12 cellular contexts compared by ENCODE assay signal in genomic region chr5:140005145-140005591, GRCh38. TPM values are rescaled to one million over a fixed set of nuclear protein-coding genes. Genes with fewer than 3 reads are reported as not detected.
DNase-seq lines count a peak whose midpoint lies in the region; ATAC-seq, FAIRE-seq and TF ChIP-seq lines count a peak whose summit lies in the region.
"Had no signal": no experiment of that assay in that cellular context is flagged by ENCODE, and none has a peak within 500 bp of the region (broad histone marks: within the 10 kb centered on the region; RNA-seq: fewer than 3 reads in every experiment).

No MANE protein-coding gene starts in this region.

- H2AFZ ChIP-seq in GM12878 (ENCODE audit: control insufficient read depth, low read depth, low read length) = no peak overlapping the region; the same call in 1 of the 2 replicates

- FAIRE-seq in GM12878 (lab: Jason Lieb, UNC) = peak; percentile 65

- in situ Hi-C loops in GM12878 (cut with MboI) = no loop called here

- 0 out of 2 replicates have a peak overlapping the region, but pooled peaks have one; percentile 7 for H3K9ac ChIP-seq in GM12878 (ENCODE audit: control insufficient read depth, insufficient read depth, low read length)

- ATAC-seq in GM18520 (IDR thresholded peaks at IDR 0.05; ENCODE audit: unreplicated experiment) = peak; percentile 96
- peak; percentile 92 for ATAC-seq in GM21423 (IDR thresholded peaks at IDR 0.05; ENCODE audit: unreplicated experiment)
- peak; percentile 82 for ATAC-seq in HG03039 (IDR thresholded peaks at IDR 0.05; ENCODE audit: unreplicated experiment)
- ATAC-seq in GM12878 = peak; percentile 98
- ATAC-seq: CD8-positive, alpha-beta T cell had no signal

- 0% methylated on average over 4 of the region's 4 CpGs for WGBS in GM12878 (ENCODE audit: insufficient coverage, insufficient replicate concordance, low lambda C conversion rate, missing lambda C conversion rate)
- WGBS in lower leg skin, 2 donors = 72 to 76% methylated on average over 4 of the region's 4 CpGs

- TF ChIP-seq RAD21 in GM12878 (IDR thresholded peaks at IDR 0.05; ENCODE audit: insufficient read depth, low read depth, low read length) = no peak

- H4K20me1 ChIP-seq in GM12878 (ENCODE audit: control insufficient read depth, insufficient read depth) = no peaks in the 10 kb centered on the region

- H3K27ac ChIP-seq in GM12878 (ENCODE audit: control insufficient read depth, insufficient read depth) = peak overlapping the region; percentile 49

- peaks cover 26% of the 10 kb centered on the region for H3K4me1 ChIP-seq in GM12878 (ENCODE audit: control insufficient read depth, insufficient read depth, low read length)

- no TSS peak for BruUV-seq in GM12878 (replicated peaks; lab: Mats Ljungman, UMichigan)

- H3K36me3 ChIP-seq in GM12878 (ENCODE audit: control insufficient read depth in 2 of 2, insufficient read depth in 2 of 2, low read length in 1 of 2) = no peaks in the 10 kb centered on the region

- DNase-seq in GM12878 (ENCODE audit: low read depth, low spot score) (peak; percentile 96), NCI-H748 (lab: John Stamatoyannopoulos, UW; ENCODE audit: unreplicated experiment) (no peak), COLO668 (lab: John Stamatoyannopoulos, UW; ENCODE audit: unreplicated experiment) (no peak), lower leg skin (ENCODE audit: low spot score in 2 of 2) (no peak)
- no peak for DNase-seq in activated naive CD4-positive, alpha-beta T cell (lab: John Stamatoyannopoulos, UW)
- DNase-seq: CD8-positive, alpha-beta T cell; NCI-H2029; T-helper 9 cell had no signal

- H3K9me3 ChIP-seq in GM12878 (replicated peaks; ENCODE audit: control insufficient read depth, insufficient read depth, low read length) = no peaks in the 10 kb centered on the region

- peak overlapping the region; percentile 40 for H3K4me2 ChIP-seq in GM12878 (ENCODE audit: control insufficient read depth, insufficient read depth)

- TF ChIP-seq EP300 in GM12878 (IDR thresholded peaks at IDR 0.05; ENCODE audit: borderline replicate concordance in 1 of 2, control insufficient read depth in 1 of 2, low read depth in 2 of 2, low read length in 2 of 2) = peak; percentile 35 to 64; a peak in 2 of 4 replicates

- SMC1A ChIA-PET in GM12878 (lab: Charles Lee; ENCODE audit: uncharacterized antibody, unreplicated experiment) = interaction anchor here (0.5 to 27.7 kb wide), 14 partner anchors 9 to 69 kb away, joined by 3 to 394 read pairs (median 6); partner anchors contain the start of gene NRG2

- H3K27me3 ChIP-seq in GM12878 (replicated peaks in 1 of 2; ENCODE audit: control insufficient read depth in 2 of 2, insufficient read depth in 2 of 2, low read length in 1 of 2) = no peaks in the 10 kb centered on the region

- POLR2A ChIA-PET in GM12878 (lab: Charles Lee) = interaction anchor here (0.7 to 2.6 kb wide), 11 partner anchors 11 to 41 kb away, joined by 3 to 21 read pairs (median 4); partner anchors contain the start of gene NRG2

- CTCF ChIA-PET in GM12878 (lab: Yijun Ruan, JAX) = interaction anchor here (1.0 to 10.1 kb wide), 13 partner anchors 9 to 218 kb away, joined by 3 to 88 read pairs (median 4); no protein-coding TSS in a partner anchor

- peaks cover 31% of the 10 kb centered on the region for H3K79me2 ChIP-seq in GM12878 (ENCODE audit: control insufficient read depth, insufficient read depth, low read length)

- no peak overlapping the region for H3K4me3 ChIP-seq in GM12878
- no peak overlapping the region for H3K4me3 ChIP-seq in lower leg skin (ENCODE audit: low read depth, poor library complexity, severe bottlenecking)

- TF ChIP-seq CTCF in GM12878 (IDR thresholded peaks at IDR 0.05 in 2 of 3, conservative IDR thresholded peaks at IDR 0.05 in 1 of 3; ENCODE audit: control insufficient read depth in 2 of 3, extremely low read depth in 1 of 3, insufficient read depth in 1 of 3, low read depth in 3 of 3, low read length in 3 of 3) (no peak), lower leg skin (IDR thresholded peaks at IDR 0.05) (no peak)

- RAD21 ChIA-PET in GM12878 (lab: Charles Lee; ENCODE audit: unreplicated experiment) = interaction anchor here (0.7 to 12.2 kb wide), 13 partner anchors 10 to 218 kb away, joined by 3 to 204 read pairs (median 4); partner anchors contain the start of gene NRG2

- TF ChIP-seq POLR2A in GM12878 (IDR thresholded peaks at IDR 0.05; ENCODE audit: low read depth, low read length) = peak; percentile 66
- no peak for TF ChIP-seq POLR2A in lower leg skin (IDR thresholded peaks at IDR 0.05)

- intact Hi-C loops in GM12878 (cut with micrococcal nuclease; ENCODE audit: unreplicated experiment) (loop anchor here (2.0 kb wide), 1 partner anchor 38 kb away; the partner anchor contains the start of gene NRG2), lower leg skin (cut with DNase I; ENCODE audit: low total_unique reads) (no loop called here)

TF ChIP-seq in GM12878, 131 proteins besides CTCF, POLR2A, EP300 and RAD21 (continues in another document):
- TF ChIP-seq ETV6 (conservative IDR thresholded peaks at IDR 0.05 in 1 of 2, IDR thresholded peaks at IDR 0.05 in 1 of 2; ENCODE audit: borderline replicate concordance in 1 of 2, low read depth in 1 of 2) (no peak), SMAD1 (IDR thresholded peaks at IDR 0.05; ENCODE audit: low read depth, partially characterized antibody) (peak; percentile 41), NR2F1 (conservative IDR thresholded peaks at IDR 0.05) (peak; percentile 75), ASH2L (IDR thresholded peaks at IDR 0.05; ENCODE audit: borderline replicate concordance, low read depth) (no peak), PAX5 (IDR thresholded peaks at IDR 0.05; ENCODE audit: borderline replicate concordance, low read depth, low read length) (peak; percentile 93), BHLHE40 (IDR thresholded peaks at IDR 0.05; ENCODE audit: borderline replicate concordance in 1 of 2, low read depth in 2 of 2, low read length in 1 of 2) (peak; percentile 75 to 82; a peak in 3 of 4 replicates), CEBPB (IDR thresholded peaks at IDR 0.05; ENCODE audit: borderline replicate concordance in 1 of 2, low read depth in 2 of 2, low read length in 2 of 2) (no peak), CEBPZ (IDR thresholded peaks at IDR 0.05; ENCODE audit: low read depth, low read length) (no peak), GATAD2B (conservative IDR thresholded peaks at IDR 0.05; ENCODE audit: low read depth) (peak; percentile 92), IRF4 (IDR thresholded peaks at IDR 0.05; ENCODE audit: low read depth, low read length) (peak; percentile 32; the same call in 1 of the 2 replicates)
- TF ChIP-seq, protein P1, sequence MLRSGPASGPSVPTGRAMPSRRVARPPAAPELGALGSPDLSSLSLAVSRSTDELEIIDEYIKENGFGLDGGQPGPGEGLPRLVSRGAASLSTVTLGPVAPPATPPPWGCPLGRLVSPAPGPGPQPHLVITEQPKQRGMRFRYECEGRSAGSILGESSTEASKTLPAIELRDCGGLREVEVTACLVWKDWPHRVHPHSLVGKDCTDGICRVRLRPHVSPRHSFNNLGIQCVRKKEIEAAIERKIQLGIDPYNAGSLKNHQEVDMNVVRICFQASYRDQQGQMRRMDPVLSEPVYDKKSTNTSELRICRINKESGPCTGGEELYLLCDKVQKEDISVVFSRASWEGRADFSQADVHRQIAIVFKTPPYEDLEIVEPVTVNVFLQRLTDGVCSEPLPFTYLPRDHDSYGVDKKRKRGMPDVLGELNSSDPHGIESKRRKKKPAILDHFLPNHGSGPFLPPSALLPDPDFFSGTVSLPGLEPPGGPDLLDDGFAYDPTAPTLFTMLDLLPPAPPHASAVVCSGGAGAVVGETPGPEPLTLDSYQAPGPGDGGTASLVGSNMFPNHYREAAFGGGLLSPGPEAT (IDR thresholded peaks at IDR 0.05; ENCODE audit: low read depth) = peak; percentile 82

RNA-seq across cellular contexts. Expression of gene NRG2, which starts 37.9 kb away (rescaled TPM):
- total RNA-seq in GM12878 (2013; cell fraction: nucleolus; rRNA removed) = 53.8 and 54.8 TPM in 2 replicates
- total RNA-seq in GM12878 (2014; rRNA removed) = 19.7 and 20.3 TPM in 2 replicates
- total RNA-seq in GM12878 (2014; rRNA removed; fragmentation: Illumina TruSeq; extraction: Trizol) = 10.8 and 11.9 TPM in 2 replicates
- total RNA-seq in GM12878 (2021) = 21.0 and 21.7 TPM in 2 replicates
- polyA plus RNA-seq in GM12878 (2011; ENCODE audit: low read depth) = 1.5 TPM
- polyA plus RNA-seq in GM12878 (2011; rRNA removed) = 3.2 and 7.3 TPM in 2 replicates
- polyA plus RNA-seq in GM12878 (2011; cell fraction: cytosol; rRNA removed) = 7.9 and 9.5 TPM in 2 replicates
- 18.4 and 19.2 TPM in 2 replicates for polyA plus RNA-seq in GM12878 (2011; cell fraction: nucleus; rRNA removed)
- polyA plus RNA-seq in GM12878 (2012) = 4.3 and 4.8 TPM in 2 replicates
- 4.9 and 11.8 TPM in 2 replicates for polyA plus RNA-seq in GM12878 (2014; fragmentation: Illumina TruSeq; extraction: Trizol)
- polyA plus RNA-seq in GM12878 (2014; fragmentation: Nextera tagmentation; extraction: Ambion mirVana) = under 1 TPM; 0.10 to 0.15 TPM
- 15.4 and 18.7 TPM in 2 replicates for polyA plus RNA-seq in GM12878 (2014; rRNA removed)
- 1 to 10 TPM; 3.1 to 3.7 TPM for polyA plus RNA-seq in GM12878 (2016; fragmentation: Nextera tagmentation; extraction: Ambion mirVana)
- 5.3 and 9.1 TPM in 2 replicates for polyA minus RNA-seq in GM12878 (2011; rRNA and poly(A)+ RNA removed)
- 3.5 and 5.5 TPM in 2 replicates for polyA minus RNA-seq in GM12878 (2011; cell fraction: cytosol; rRNA and poly(A)+ RNA removed)
- polyA minus RNA-seq in GM12878 (2011; cell fraction: nucleus; rRNA and poly(A)+ RNA removed) = 8.6 and 15.8 TPM in 2 replicates
- total RNA-seq in lower leg skin = 1 to 10 TPM; 5.3 to 8.8 (median 7.5) TPM
- polyA plus RNA-seq: IgD-negative memory B cell had no signal
